ENCODE assay signal across 8 cellular contexts in genomic region chr19:677201-677600, GRCh38. TPM values are rescaled to one million over a fixed set of nuclear protein-coding genes. Genes with fewer than 3 reads are reported as not detected.
DNase-seq lines count a peak whose midpoint lies in the region; ATAC-seq and TF ChIP-seq lines count a peak whose summit lies in the region.

No MANE protein-coding gene starts in this region.

- no peaks in the 10 kb centered on the region for H3K36me3 ChIP-seq in muscle layer of colon (ENCODE audit: insufficient read depth, low read length)

- no peak for TF ChIP-seq CTCF in AG04450 (IDR thresholded peaks at IDR 0.05; ENCODE audit: low read depth, low read length)

- peaks cover 21% of the 10 kb centered on the region for H3K4me1 ChIP-seq in muscle layer of colon (ENCODE audit: insufficient read depth, low read length)

- H3K4me3 ChIP-seq in AG04450 (ENCODE audit: low read depth, low read length) = peak overlapping the region; percentile 75
- H3K4me3 ChIP-seq in muscle layer of colon (ENCODE audit: low read depth in 1 of 2, low read length in 2 of 2) = peak overlapping the region in 1 of 2 donors; percentile 47

- H3K9me3 ChIP-seq in AG04450 (ENCODE audit: control insufficient read depth, insufficient read depth, low read length) (no peaks in the 10 kb centered on the region; the same call in 1 of the 2 replicates), muscle layer of colon (ENCODE audit: low read length) (no peaks in the 10 kb centered on the region)

- POLR2A ChIA-PET in AG04450 (lab: Yijun Ruan, JAX) = interaction anchor here (0.6 to 1.4 kb wide), 4 partner anchors 14 to 125 kb away, joined by 3 to 7 read pairs (median 4); partner anchors contain the start of gene RNF126

- DNase-seq in AG04450 (ENCODE audit: low read depth, low spot score) = peak; percentile 18
- DNase-seq in NCI-H446 treated with DMSO at 0.1 percent for 48 hours (lab: John Stamatoyannopoulos, UW) = peak; percentile 4
- DNase-seq in epidermal melanocyte (ENCODE audit: insufficient read length, low spot score) = peak; percentile 85
- no peak for DNase-seq in erythroblast (lab: John Stamatoyannopoulos, UW)
- no peak for DNase-seq in NCI-H526 (lab: John Stamatoyannopoulos, UW)

- H3K27me3 ChIP-seq in AG04450 (ENCODE audit: control insufficient read depth, insufficient read depth, low read length) (no peaks in the 10 kb centered on the region), muscle layer of colon (ENCODE audit: control insufficient read depth in 1 of 2, insufficient read depth in 2 of 2, low read length in 2 of 2) (peaks cover 0 to 6% of the 10 kb centered on the region in 2 donors)

- CTCF ChIA-PET in AG04450 (lab: Charles Lee) = interaction anchor here (0.7 kb wide), 1 partner anchor 98 kb away, joined by 4 read pairs; no protein-coding TSS in a partner anchor

- no peak for TF ChIP-seq POLR2A in erythroblast (IDR thresholded peaks at IDR 0.05; ENCODE audit: low read length)

- H3K27ac ChIP-seq in AG04450 (ENCODE audit: low read depth, low read length) (peak overlapping the region; percentile 61), muscle layer of colon (ENCODE audit: low read depth, low read length) (peak overlapping the region; percentile 78)

- peak overlapping the region; percentile 61 for H3K9ac ChIP-seq in muscle layer of colon (ENCODE audit: low read length)

- ATAC-seq in HG02571 (IDR thresholded peaks at IDR 0.05; ENCODE audit: unreplicated experiment) (no peak), HG02840 (IDR thresholded peaks at IDR 0.05; ENCODE audit: low FRiP score, unreplicated experiment) (no peak)

RNA-seq across cellular contexts. Expression of gene FSTL3, which starts 1.0 kb away (rescaled TPM):
- polyA plus RNA-seq in AG04450 (2011; rRNA removed) = 21.2 and 23.2 TPM in 2 replicates
- polyA minus RNA-seq in AG04450 (2011; rRNA and poly(A)+ RNA removed) = 12.7 and 12.8 TPM in 2 replicates

RNA-seq across cellular contexts. Expression of gene RNF126, which starts 14.2 kb away (rescaled TPM):
- 1.7 and 3.1 TPM in 2 replicates for polyA plus RNA-seq in AG04450 (2011; rRNA removed)
- 1.7 and 2.0 TPM in 2 replicates for polyA minus RNA-seq in AG04450 (2011; rRNA and poly(A)+ RNA removed)

RNA-seq across cellular contexts. Expression of gene PRSS57, which starts 18.1 kb away (rescaled TPM):
- polyA plus RNA-seq in AG04450 (2011; rRNA removed) = not detected in 2 replicates
- not detected in 2 replicates for polyA minus RNA-seq in AG04450 (2011; rRNA and poly(A)+ RNA removed)

RNA-seq across cellular contexts. Expression of gene PALM, which starts 31.5 kb away (rescaled TPM):
- polyA plus RNA-seq in AG04450 (2011; rRNA removed) = 1.8 and 2.4 TPM in 2 replicates
- polyA minus RNA-seq in AG04450 (2011; rRNA and poly(A)+ RNA removed) = 1.3 and 1.6 TPM in 2 replicates

RNA-seq across cellular contexts. Expression of gene FGF22, which starts 37.5 kb away (rescaled TPM):
- polyA plus RNA-seq in AG04450 (2011; rRNA removed) = not detected in 2 replicates
- not detected in 2 replicates for polyA minus RNA-seq in AG04450 (2011; rRNA and poly(A)+ RNA removed)

Comparison
In these comparisons a context has a peak if more than half of its experiments do, and no peak if none do; other contexts are left out.
1. DNase-seq: peak in AG04450 (single experiment), NCI-H446 treated with DMSO at 0.1 percent for 48 hours (single experiment) and epidermal melanocyte (single experiment); none in erythroblast (0 of 2) and NCI-H526 (0 of 2).